In genomic region chr19:29285878-29286277, GRCh38 we compare ENCODE assay signal across 12 cellular contexts.
A peak's percentile ranks its signal among the peaks of the same experiment; 100 is the strongest.
DNase-seq lines count a peak whose midpoint lies in the region; ATAC-seq, FAIRE-seq and TF ChIP-seq lines count a peak whose summit lies in the region.
"Had no signal": no experiment of that assay in that cellular context is flagged by ENCODE, and none has a peak within 500 bp of the region (broad histone marks: within the 10 kb centered on the region; RNA-seq: fewer than 3 reads in every experiment).

No MANE protein-coding gene starts in this region.

- no peak overlapping the region for H3K27ac Mint-ChIP-seq in stimulated activated naive CD8-positive, alpha-beta T cell treated with anti-CD3 and anti-CD28 coated beads, Interleukin-15, amount 100 ng/mL, for 72 hours
- no peak overlapping the region for H3K27ac Mint-ChIP-seq in activated T-cell treated with anti-CD3 and anti-CD28 coated beads, Interleukin-2, amount 50 U/mL, for 24 hours
- H3K27ac Mint-ChIP-seq: activated CD4-positive, alpha-beta T cell treated with anti-CD3 and anti-CD28 coated beads, Interleukin-2, amount 10 ng/mL, durations not matched to agents 7 days and 5 days had no signal

- no peaks in the 10 kb centered on the region for H3K9me3 Mint-ChIP-seq in stimulated activated naive CD8-positive, alpha-beta T cell treated with anti-CD3 and anti-CD28 coated beads, Interleukin-15, amount 100 ng/mL, for 72 hours
- no peaks in the 10 kb centered on the region for H3K9me3 Mint-ChIP-seq in activated T-cell treated with anti-CD3 and anti-CD28 coated beads, Interleukin-2, amount 50 U/mL, for 24 hours
- H3K9me3 Mint-ChIP-seq: activated CD4-positive, alpha-beta T cell treated with anti-CD3 and anti-CD28 coated beads, Interleukin-2, amount 10 ng/mL, durations not matched to agents 7 days and 5 days had no signal

- H3K27ac ChIP-seq in pancreas, result no peak overlapping the region
- H3K27ac ChIP-seq: adrenal gland, Peyer's patch had no signal

- no peak overlapping the region for H3K4me3 Mint-ChIP-seq in stimulated activated naive CD8-positive, alpha-beta T cell treated with anti-CD3 and anti-CD28 coated beads, Interleukin-15, amount 100 ng/mL, for 72 hours
- no peak overlapping the region for H3K4me3 Mint-ChIP-seq in activated T-cell treated with anti-CD3 and anti-CD28 coated beads, Interleukin-2, amount 50 U/mL, for 24 hours
- H3K4me3 Mint-ChIP-seq: activated CD4-positive, alpha-beta T cell treated with anti-CD3 and anti-CD28 coated beads, Interleukin-2, amount 10 ng/mL, durations not matched to agents 7 days and 5 days had no signal

- FAIRE-seq in pancreas (lab: Jason Lieb, UNC), result no peak
- FAIRE-seq: endothelial cell of umbilical vein had no signal

- H3K27me3 Mint-ChIP-seq in stimulated activated naive CD8-positive, alpha-beta T cell treated with anti-CD3 and anti-CD28 coated beads, Interleukin-15, amount 100 ng/mL, for 72 hours, result peaks cover 59% of the 10 kb centered on the region
- H3K27me3 Mint-ChIP-seq in activated T-cell treated with anti-CD3 and anti-CD28 coated beads, Interleukin-2, amount 50 U/mL, for 24 hours, result peaks cover 43% of the 10 kb centered on the region

- intact Hi-C loops in pancreas (cut with DNase I), result no loop called here

- H3K4me3 ChIP-seq in pancreas, result no peak overlapping the region
- H3K4me3 ChIP-seq: adrenal gland, Peyer's patch had no signal

- TF ChIP-seq CTCF in pancreas (IDR thresholded peaks at IDR 0.05), result no peak

- no peaks in the 10 kb centered on the region for H3K36me3 Mint-ChIP-seq in activated T-cell treated with anti-CD3 and anti-CD28 coated beads, Interleukin-2, amount 50 U/mL, for 24 hours (ENCODE audit: low read depth)

- no peaks in the 10 kb centered on the region for H3K27me3 ChIP-seq in pancreas
- H3K27me3 ChIP-seq: adrenal gland, Peyer's patch had no signal

- no peaks in the 10 kb centered on the region for H3K9me3 ChIP-seq in pancreas
- H3K9me3 ChIP-seq: adrenal gland, Peyer's patch had no signal

- no peaks in the 10 kb centered on the region for H3K4me1 Mint-ChIP-seq in stimulated activated naive CD8-positive, alpha-beta T cell treated with anti-CD3 and anti-CD28 coated beads, Interleukin-15, amount 100 ng/mL, for 72 hours
- no peaks in the 10 kb centered on the region for H3K4me1 Mint-ChIP-seq in activated T-cell treated with anti-CD3 and anti-CD28 coated beads, Interleukin-2, amount 50 U/mL, for 24 hours (ENCODE audit: low read depth)

- DNase-seq in stimulated activated naive CD8-positive, alpha-beta T cell treated with anti-CD3 and anti-CD28 coated beads, Interleukin-15, Interleukin-2, amounts not matched to agents 100 U/mL and 50 U/mL, for 24 hours, result peak; percentile 7
- no peak for DNase-seq in stimulated activated naive CD8-positive, alpha-beta T cell treated with anti-CD3 and anti-CD28 coated beads, Interleukin-15, amount 100 ng/mL, for 72 hours
- DNase-seq in NCI-H69 (lab: John Stamatoyannopoulos, UW) (peak; percentile 5), iPS-NIHi11 (ENCODE audit: low spot score) (peak; percentile 52), CD1c-positive myeloid dendritic cell (ENCODE audit: extremely low spot score) (no peak), pancreas (no peak)
- no peak for DNase-seq in activated T-cell treated with anti-CD3 and anti-CD28 coated beads, Interleukin-2, amount 50 U/mL, for 24 hours
- DNase-seq: activated CD4-positive, alpha-beta T cell treated with anti-CD3 and anti-CD28 coated beads, Interleukin-2, amount 10 ng/mL, durations not matched to agents 7 days and 5 days; adrenal gland; Peyer's patch had no signal

- H3K36me3 ChIP-seq in pancreas, result no peaks in the 10 kb centered on the region
- H3K36me3 ChIP-seq: adrenal gland, Peyer's patch had no signal

- 24 to 30% methylated on average over 6 of the region's 6 CpGs for WGBS in pancreas, 2 donors

- peak; percentile 49 for ATAC-seq in stimulated activated naive CD8-positive, alpha-beta T cell treated with anti-CD3 and anti-CD28 coated beads, Interleukin-15, Interleukin-2, amounts not matched to agents 100 U/mL and 50 U/mL, for 24 hours
- no peak for ATAC-seq in stimulated activated naive CD8-positive, alpha-beta T cell treated with anti-CD3 and anti-CD28 coated beads, Interleukin-15, amount 100 ng/mL, for 72 hours
- no peak for ATAC-seq in HG02981 (IDR thresholded peaks at IDR 0.05; ENCODE audit: unreplicated experiment)
- no peak for ATAC-seq in pancreas

- no peaks in the 10 kb centered on the region for H3K4me1 ChIP-seq in pancreas
- H3K4me1 ChIP-seq: adrenal gland, Peyer's patch had no signal

Comparison
In these comparisons a context has a peak if more than half of its experiments do, and no peak if none do; other contexts are left out.
1. DNase-seq: peak in stimulated activated naive CD8-positive, alpha-beta T cell treated with anti-CD3 and anti-CD28 coated beads, Interleukin-15, Interleukin-2, amounts not matched to agents 100 U/mL and 50 U/mL, for 24 hours (single experiment), NCI-H69 (single experiment) and iPS-NIHi11 (single experiment); none in stimulated activated naive CD8-positive, alpha-beta T cell treated with anti-CD3 and anti-CD28 coated beads, Interleukin-15, amount 100 ng/mL, for 72 hours (0 of 2), activated T-cell treated with anti-CD3 and anti-CD28 coated beads, Interleukin-2, amount 50 U/mL, for 24 hours (single experiment), CD1c-positive myeloid dendritic cell (single experiment) and pancreas (0 of 6).